In the genomic region with DNA sequence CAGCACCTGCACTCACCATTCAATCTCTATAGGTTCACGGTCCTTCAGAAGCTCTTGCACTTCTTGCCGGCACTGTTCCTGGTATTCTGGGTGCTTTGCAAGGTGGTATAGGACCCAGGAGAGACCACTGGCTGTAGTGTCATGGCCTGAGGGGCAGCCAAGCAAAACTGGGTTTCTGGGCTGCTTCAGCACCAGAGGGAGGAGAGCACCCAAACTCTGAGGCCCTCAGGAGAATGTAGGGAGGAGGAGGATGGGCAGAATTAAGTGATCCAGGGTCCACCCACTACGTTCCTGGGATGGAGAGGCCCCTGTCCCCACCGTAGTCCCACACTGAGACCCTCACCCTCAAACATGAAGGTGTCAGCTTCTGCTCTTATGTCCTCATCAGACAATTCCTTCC, we compare ENCODE assay signal across 17 cellular contexts. TPM values are rescaled to one million over a fixed set of nuclear protein-coding genes. Genes with fewer than 3 reads are reported as not detected.
DNase-seq lines count a peak whose midpoint lies in the region; ATAC-seq and TF ChIP-seq lines count a peak whose summit lies in the region.
"Had no signal": no experiment of that assay in that cellular context is flagged by ENCODE, and none has a peak within 500 bp of the region (broad histone marks: within the 10 kb centered on the region; RNA-seq: fewer than 3 reads in every experiment).

No MANE protein-coding gene starts in this region.

- H3K9me3 Mint-ChIP-seq in natural killer cell, result no peaks in the 10 kb centered on the region
- H3K9me3 Mint-ChIP-seq: CD4-positive, alpha-beta T cell; CD8-positive, alpha-beta T cell had no signal

- intact Hi-C loops in natural killer cell (cut with micrococcal nuclease), result no loop called here

- CTCF ChIA-PET in HEK293 (lab: Yijun Ruan, JAX), result no interaction called here

- H3K4me1 ChIP-seq in HEK293 (ENCODE audit: control insufficient read depth, insufficient read depth, low read length), result no peaks in the 10 kb centered on the region
- H3K4me1 ChIP-seq: Caco-2 had no signal

- H3K36me3 Mint-ChIP-seq in natural killer cell, result no peaks in the 10 kb centered on the region
- H3K36me3 Mint-ChIP-seq: CD8-positive, alpha-beta T cell had no signal

- POLR2A ChIA-PET in HEK293 (lab: Yijun Ruan, JAX), result no interaction called here

- H3K27ac Mint-ChIP-seq in natural killer cell, result no peak overlapping the region
- H3K27ac Mint-ChIP-seq: B cell; CD4-positive, alpha-beta T cell; CD8-positive, alpha-beta T cell had no signal

- no peak overlapping the region for H3K27ac ChIP-seq in HEK293 (ENCODE audit: extremely low read depth, low read depth, low read length)
- H3K27ac ChIP-seq: BLaER1 treated with 17β-estradiol and CSF1 and Interleukin-3, amounts not matched to agents 10 nM and 100 nM; C4-2B had no signal

- DNase-seq in activated effector memory CD4-positive, alpha-beta T cell treated with anti-CD3 and anti-CD28 coated beads, Interleukin-2, amount 50 U/mL, for 16 hours, result peak; percentile 45
- DNase-seq in activated effector memory CD4-positive, alpha-beta T cell treated with Interleukin-2 at 50 U/mL for 16 hours, result no peak
- DNase-seq in left lobe of liver (ENCODE audit: low spot score) (peak; percentile 26), NOMO-1 treated with DMSO at 0.1 percent for 48 hours (lab: John Stamatoyannopoulos, UW; ENCODE audit: unreplicated experiment) (no peak), natural killer cell (no peak)
- DNase-seq: 8988T; AML-193; Caco-2; Calu3; CD4-positive, alpha-beta T cell; DMS79 treated with DMSO at 0.1 percent for 48 hours; GF-D8 had no signal

- peaks cover 23 to 33% of the 10 kb centered on the region in 2 donors for H3K27me3 Mint-ChIP-seq in natural killer cell (ENCODE audit: low read depth in 2 of 2)

- H3K4me3 Mint-ChIP-seq in natural killer cell, result no peak overlapping the region
- H3K4me3 Mint-ChIP-seq: B cell; CD4-positive, alpha-beta T cell; CD8-positive, alpha-beta T cell had no signal

- ATAC-seq in left lobe of liver (no peak), natural killer cell (no peak)
- ATAC-seq: CD8-positive, alpha-beta T cell had no signal

- no peaks in the 10 kb centered on the region for H3K4me1 Mint-ChIP-seq in natural killer cell

- TF ChIP-seq CTCF in HEK293 (tag by site-specific recombination; IDR thresholded peaks at IDR 0.05) (no peak), natural killer cell (IDR thresholded peaks at IDR 0.05) (no peak)

- no peaks in the 10 kb centered on the region for H3K9me3 ChIP-seq in HEK293 (ENCODE audit: control insufficient read depth, insufficient read depth, low read depth, low read length)
- H3K9me3 ChIP-seq: Caco-2 had no signal

- no peak overlapping the region for H3K4me3 ChIP-seq in HEK293 (ENCODE audit: low read depth, low read length)
- H3K4me3 ChIP-seq: BLaER1 treated with 17β-estradiol and CSF1 and Interleukin-3, amounts not matched to agents 10 nM and 100 nM had no signal

- H3K36me3 ChIP-seq in HEK293 (ENCODE audit: control insufficient read depth in 2 of 2, insufficient read depth in 1 of 2, low read length in 2 of 2), result no peaks in the 10 kb centered on the region
- H3K36me3 ChIP-seq: BLaER1 treated with 17β-estradiol and CSF1 and Interleukin-3, amounts not matched to agents 10 nM and 100 nM had no signal

TF ChIP-seq in HEK293, 187 proteins besides CTCF, POLR2A, EP300 and RAD21:
- TF ChIP-seq REST (tag by site-specific recombination; IDR thresholded peaks at IDR 0.05) (peak; percentile 46; the same call in 1 of the 2 replicates), YY2 (tag by site-specific recombination; IDR thresholded peaks at IDR 0.05) (no peak)

RNA-seq across cellular contexts. Expression of gene CYP4F11, which starts 12.3 kb away (rescaled TPM):
- total RNA-seq in left lobe of liver, result 97.0 TPM
- total RNA-seq in natural killer cell, result not detected
- total RNA-seq: B cell; Caco-2; CD4-positive, alpha-beta T cell; CD8-positive, alpha-beta T cell had no signal

RNA-seq across cellular contexts. Expression of gene CYP4F2, which starts 24.1 kb away (rescaled TPM):
- total RNA-seq in left lobe of liver (228 TPM), natural killer cell (under 1 TPM in 1 of 3 donors, not detected in 2; 0.75 TPM)
- total RNA-seq: B cell; Caco-2; Calu3; CD4-positive, alpha-beta T cell; CD8-positive, alpha-beta T cell had no signal

RNA-seq across cellular contexts. Expression of gene OR10H4, which starts 26.8 kb away (rescaled TPM):
- not detected for total RNA-seq in left lobe of liver
- total RNA-seq in natural killer cell, result not detected
- total RNA-seq: B cell; Caco-2; Calu3; CD4-positive, alpha-beta T cell; CD8-positive, alpha-beta T cell had no signal

Comparison
In these comparisons a context has a peak if more than half of its experiments do, and no peak if none do; other contexts are left out.
1. DNase-seq: peak in activated effector memory CD4-positive, alpha-beta T cell treated with anti-CD3 and anti-CD28 coated beads, Interleukin-2, amount 50 U/mL, for 16 hours (single experiment) and left lobe of liver (single experiment); none in activated effector memory CD4-positive, alpha-beta T cell treated with Interleukin-2 at 50 U/mL for 16 hours (single experiment), NOMO-1 treated with DMSO at 0.1 percent for 48 hours (single experiment) and natural killer cell (single experiment).
2. RNA of gene CYP4F11, which starts 12.3 kb away (total RNA-seq): 97.0 TPM in left lobe of liver (single experiment); not detected in natural killer cell; every median in the first group is over 10 times any median in the second.
3. RNA of gene CYP4F2, which starts 24.1 kb away (total RNA-seq): 228 TPM in left lobe of liver (single experiment); 0.75 TPM in natural killer cell; every median in the first group is over 100 times any median in the second.